1 cellular context compared by ENCODE assay signal in genomic region chrX:150982786-150983525, GRCh38.
TF ChIP-seq lines count a peak whose summit lies in the region.

HMGB3 (plus strand) TSS chrX:150983335; CDS start chrX:150985600, 2,265 bp downstream.

TF ChIP-seq in HepG2, 621 proteins besides CTCF, POLR2A, EP300 and RAD21 (continued from another document and continues in another):
- TF ChIP-seq, protein P1, sequence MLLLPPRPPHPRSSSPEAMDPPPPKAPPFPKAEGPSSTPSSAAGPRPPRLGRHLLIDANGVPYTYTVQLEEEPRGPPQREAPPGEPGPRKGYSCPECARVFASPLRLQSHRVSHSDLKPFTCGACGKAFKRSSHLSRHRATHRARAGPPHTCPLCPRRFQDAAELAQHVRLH (CRISPR knock-in tag; IDR thresholded peaks at IDR 0.05; ENCODE audit: borderline replicate concordance, low read depth) = no peak
- TF ChIP-seq SMARCC2 (IDR thresholded peaks at IDR 0.05) = no peak
- no peak for TF ChIP-seq BRCA1 (CRISPR knock-in tag; IDR thresholded peaks at IDR 0.05)
- no peak for TF ChIP-seq SIX4 (CRISPR knock-in tag; IDR thresholded peaks at IDR 0.05)
- TF ChIP-seq ZNF180 (CRISPR knock-in tag; IDR thresholded peaks at IDR 0.05; ENCODE audit: borderline replicate concordance, low read depth) = no peak
- no peak for TF ChIP-seq ZNF430 (CRISPR knock-in tag; IDR thresholded peaks at IDR 0.05)
- no peak for TF ChIP-seq U2AF2 (IDR thresholded peaks at IDR 0.05; ENCODE audit: low read depth, low read length)
- TF ChIP-seq PTBP1 (IDR thresholded peaks at IDR 0.05; ENCODE audit: low read depth, low read length, poor library complexity, severe bottlenecking) = no peak
- TF ChIP-seq ZNF773 (CRISPR knock-in tag; IDR thresholded peaks at IDR 0.05; ENCODE audit: borderline replicate concordance) = no peak
- TF ChIP-seq ZNF556 (CRISPR knock-in tag; IDR thresholded peaks at IDR 0.05; ENCODE audit: borderline replicate concordance) = no peak
- TF ChIP-seq RFX1 (IDR thresholded peaks at IDR 0.05) = no peak
- TF ChIP-seq ZNF484 (CRISPR knock-in tag; IDR thresholded peaks at IDR 0.05; ENCODE audit: borderline replicate concordance, low read depth) = no peak
- TF ChIP-seq, protein P2, sequence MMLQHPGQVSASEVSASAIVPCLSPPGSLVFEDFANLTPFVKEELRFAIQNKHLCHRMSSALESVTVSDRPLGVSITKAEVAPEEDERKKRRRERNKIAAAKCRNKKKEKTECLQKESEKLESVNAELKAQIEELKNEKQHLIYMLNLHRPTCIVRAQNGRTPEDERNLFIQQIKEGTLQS (CRISPR knock-in tag; IDR thresholded peaks at IDR 0.05) = no peak
- TF ChIP-seq, protein P3, sequence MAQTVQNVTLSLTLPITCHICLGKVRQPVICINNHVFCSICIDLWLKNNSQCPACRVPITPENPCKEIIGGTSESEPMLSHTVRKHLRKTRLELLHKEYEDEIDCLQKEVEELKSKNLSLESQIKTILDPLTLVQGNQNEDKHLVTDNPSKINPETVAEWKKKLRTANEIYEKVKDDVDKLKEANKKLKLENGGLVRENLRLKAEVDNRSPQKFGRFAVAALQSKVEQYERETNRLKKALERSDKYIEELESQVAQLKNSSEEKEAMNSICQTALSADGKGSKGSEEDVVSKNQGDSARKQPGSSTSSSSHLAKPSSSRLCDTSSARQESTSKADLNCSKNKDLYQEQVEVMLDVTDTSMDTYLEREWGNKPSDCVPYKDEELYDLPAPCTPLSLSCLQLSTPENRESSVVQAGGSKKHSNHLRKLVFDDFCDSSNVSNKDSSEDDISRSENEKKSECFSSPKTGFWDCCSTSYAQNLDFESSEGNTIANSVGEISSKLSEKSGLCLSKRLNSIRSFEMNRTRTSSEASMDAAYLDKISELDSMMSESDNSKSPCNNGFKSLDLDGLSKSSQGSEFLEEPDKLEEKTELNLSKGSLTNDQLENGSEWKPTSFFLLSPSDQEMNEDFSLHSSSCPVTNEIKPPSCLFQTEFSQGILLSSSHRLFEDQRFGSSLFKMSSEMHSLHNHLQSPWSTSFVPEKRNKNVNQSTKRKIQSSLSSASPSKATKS (CRISPR knock-in tag; IDR thresholded peaks at IDR 0.05) = no peak
- TF ChIP-seq CENPX (CRISPR knock-in tag; IDR thresholded peaks at IDR 0.05) = no peak
- no peak for TF ChIP-seq ZNF446 (CRISPR knock-in tag; IDR thresholded peaks at IDR 0.05)
- no peak for TF ChIP-seq HINFP (CRISPR knock-in tag; IDR thresholded peaks at IDR 0.05; ENCODE audit: low read depth)
- no peak for TF ChIP-seq AGO1 (IDR thresholded peaks at IDR 0.05; ENCODE audit: low read depth, low read length, poor library complexity, severe bottlenecking)
- no peak for TF ChIP-seq SCMH1 (CRISPR knock-in tag; IDR thresholded peaks at IDR 0.05; ENCODE audit: borderline replicate concordance)
- TF ChIP-seq ZBTB7B (CRISPR knock-in tag; IDR thresholded peaks at IDR 0.05) = 0 out of 2 replicates have a peak, but pooled peaks have one; percentile 43
- no peak for TF ChIP-seq TFE3 (CRISPR knock-in tag; IDR thresholded peaks at IDR 0.05)
- peak; percentile 37; the same call in 1 of the 2 replicates for TF ChIP-seq HIVEP1 (CRISPR knock-in tag; IDR thresholded peaks at IDR 0.05)
- no peak for TF ChIP-seq FOXK1 (CRISPR knock-in tag; IDR thresholded peaks at IDR 0.05; ENCODE audit: borderline replicate concordance, low read depth)
- TF ChIP-seq KAT7 (CRISPR knock-in tag; IDR thresholded peaks at IDR 0.05; ENCODE audit: borderline replicate concordance) = no peak
- no peak for TF ChIP-seq IRX3 (CRISPR knock-in tag; IDR thresholded peaks at IDR 0.05; ENCODE audit: borderline replicate concordance, low read depth)
- TF ChIP-seq, protein P4, sequence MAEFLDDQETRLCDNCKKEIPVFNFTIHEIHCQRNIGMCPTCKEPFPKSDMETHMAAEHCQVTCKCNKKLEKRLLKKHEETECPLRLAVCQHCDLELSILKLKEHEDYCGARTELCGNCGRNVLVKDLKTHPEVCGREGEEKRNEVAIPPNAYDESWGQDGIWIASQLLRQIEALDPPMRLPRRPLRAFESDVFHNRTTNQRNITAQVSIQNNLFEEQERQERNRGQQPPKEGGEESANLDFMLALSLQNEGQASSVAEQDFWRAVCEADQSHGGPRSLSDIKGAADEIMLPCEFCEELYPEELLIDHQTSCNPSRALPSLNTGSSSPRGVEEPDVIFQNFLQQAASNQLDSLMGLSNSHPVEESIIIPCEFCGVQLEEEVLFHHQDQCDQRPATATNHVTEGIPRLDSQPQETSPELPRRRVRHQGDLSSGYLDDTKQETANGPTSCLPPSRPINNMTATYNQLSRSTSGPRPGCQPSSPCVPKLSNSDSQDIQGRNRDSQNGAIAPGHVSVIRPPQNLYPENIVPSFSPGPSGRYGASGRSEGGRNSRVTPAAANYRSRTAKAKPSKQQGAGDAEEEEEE (CRISPR knock-in tag; IDR thresholded peaks at IDR 0.05; ENCODE audit: borderline replicate concordance) = no peak
- no peak for TF ChIP-seq ZBTB38 (CRISPR knock-in tag; IDR thresholded peaks at IDR 0.05)
- no peak for TF ChIP-seq NFKB2 (CRISPR knock-in tag; IDR thresholded peaks at IDR 0.05; ENCODE audit: borderline replicate concordance)
- TF ChIP-seq MTF1 (CRISPR knock-in tag; IDR thresholded peaks at IDR 0.05) = no peak
- peak; percentile 49; the same call in 1 of the 2 replicates for TF ChIP-seq ZMYM4 (CRISPR knock-in tag; IDR thresholded peaks at IDR 0.05)
- no peak for TF ChIP-seq MEF2D (CRISPR knock-in tag; IDR thresholded peaks at IDR 0.05)
- TF ChIP-seq SIN3A (IDR thresholded peaks at IDR 0.05; ENCODE audit: borderline replicate concordance, low read depth, low read length) = peak; percentile 30; the same call in 1 of the 2 replicates
- TF ChIP-seq ZNF121 (CRISPR knock-in tag; IDR thresholded peaks at IDR 0.05) = no peak
- TF ChIP-seq ERF (CRISPR knock-in tag; IDR thresholded peaks at IDR 0.05) = peak; percentile 33; the same call in 1 of the 2 replicates
- TF ChIP-seq IRF2 (CRISPR knock-in tag; IDR thresholded peaks at IDR 0.05) = no peak
- TF ChIP-seq EZH2 (conservative IDR thresholded peaks at IDR 0.05; ENCODE audit: low read depth, low read length) = no peak
- no peak for TF ChIP-seq CREB1 (IDR thresholded peaks at IDR 0.05)
- TF ChIP-seq CREB1 (CRISPR knock-in tag; IDR thresholded peaks at IDR 0.05) = no peak
- no peak for TF ChIP-seq RXRA (CRISPR knock-in tag; IDR thresholded peaks at IDR 0.05)
- TF ChIP-seq ZNF230 (CRISPR knock-in tag; IDR thresholded peaks at IDR 0.05) = no peak
- TF ChIP-seq, protein P5, sequence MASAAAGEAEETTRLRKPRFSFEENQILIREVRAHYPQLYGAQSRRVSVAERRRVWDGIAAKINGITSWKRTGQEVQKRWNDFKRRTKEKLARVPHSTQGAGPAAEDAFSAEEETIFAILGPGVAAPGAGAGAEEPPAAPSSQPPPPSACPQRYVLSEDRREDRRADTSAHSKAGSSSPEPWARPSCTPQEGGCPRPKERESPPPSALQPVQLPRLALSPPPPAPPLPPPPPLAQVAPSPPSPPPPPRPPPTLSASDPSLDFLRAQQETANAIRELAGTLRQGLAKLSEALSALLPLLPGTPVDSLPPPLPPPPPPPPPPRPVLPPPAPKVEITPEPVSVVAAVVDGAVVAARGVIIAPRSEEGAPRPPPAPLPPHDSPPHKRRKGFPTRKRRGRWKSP (CRISPR knock-in tag; IDR thresholded peaks at IDR 0.05) = peak; percentile 70; the same call in 1 of the 2 replicates
- TF ChIP-seq TARDBP (CRISPR knock-in tag; IDR thresholded peaks at IDR 0.05) = 0 out of 2 replicates have a peak, but pooled peaks have one; percentile 48
- no peak for TF ChIP-seq FLYWCH1 (CRISPR knock-in tag; IDR thresholded peaks at IDR 0.05)
- TF ChIP-seq NRL (CRISPR knock-in tag; IDR thresholded peaks at IDR 0.05; ENCODE audit: borderline replicate concordance) = no peak
- peak; percentile 89 for TF ChIP-seq TFDP2 (CRISPR knock-in tag; IDR thresholded peaks at IDR 0.05)
- TF ChIP-seq NFRKB (IDR thresholded peaks at IDR 0.05) = no peak
- TF ChIP-seq, protein P6, sequence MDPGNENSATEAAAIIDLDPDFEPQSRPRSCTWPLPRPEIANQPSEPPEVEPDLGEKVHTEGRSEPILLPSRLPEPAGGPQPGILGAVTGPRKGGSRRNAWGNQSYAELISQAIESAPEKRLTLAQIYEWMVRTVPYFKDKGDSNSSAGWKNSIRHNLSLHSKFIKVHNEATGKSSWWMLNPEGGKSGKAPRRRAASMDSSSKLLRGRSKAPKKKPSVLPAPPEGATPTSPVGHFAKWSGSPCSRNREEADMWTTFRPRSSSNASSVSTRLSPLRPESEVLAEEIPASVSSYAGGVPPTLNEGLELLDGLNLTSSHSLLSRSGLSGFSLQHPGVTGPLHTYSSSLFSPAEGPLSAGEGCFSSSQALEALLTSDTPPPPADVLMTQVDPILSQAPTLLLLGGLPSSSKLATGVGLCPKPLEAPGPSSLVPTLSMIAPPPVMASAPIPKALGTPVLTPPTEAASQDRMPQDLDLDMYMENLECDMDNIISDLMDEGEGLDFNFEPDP (CRISPR knock-in tag; conservative IDR thresholded peaks at IDR 0.05) = no peak
- TF ChIP-seq ZSCAN5A (CRISPR knock-in tag; IDR thresholded peaks at IDR 0.05; ENCODE audit: borderline replicate concordance) = peak; percentile 61; the same call in 1 of the 2 replicates
- TF ChIP-seq NR1H2 (CRISPR knock-in tag; IDR thresholded peaks at IDR 0.05; ENCODE audit: borderline replicate concordance, low read depth) = no peak
- TF ChIP-seq ZNF891 (CRISPR knock-in tag; IDR thresholded peaks at IDR 0.05) = no peak
- TF ChIP-seq ZNF652 (CRISPR knock-in tag; IDR thresholded peaks at IDR 0.05; ENCODE audit: borderline replicate concordance, low read depth) = no peak
- no peak for TF ChIP-seq ONECUT2 (CRISPR knock-in tag; IDR thresholded peaks at IDR 0.05)
- no peak for TF ChIP-seq CEBPZ (IDR thresholded peaks at IDR 0.05; ENCODE audit: low read length)
- TF ChIP-seq HNRNPL (IDR thresholded peaks at IDR 0.05; ENCODE audit: low read depth, low read length) = no peak
- TF ChIP-seq ZNF772 (CRISPR knock-in tag; IDR thresholded peaks at IDR 0.05) = no peak
- no peak for TF ChIP-seq MTA3 (CRISPR knock-in tag; IDR thresholded peaks at IDR 0.05)
- 0 out of 2 replicates have a peak, but pooled peaks have one; percentile 44 for TF ChIP-seq DR1 (CRISPR knock-in tag; IDR thresholded peaks at IDR 0.05)
